Comparison of ENCODE assay signal across 1 cellular context in the genomic region with DNA sequence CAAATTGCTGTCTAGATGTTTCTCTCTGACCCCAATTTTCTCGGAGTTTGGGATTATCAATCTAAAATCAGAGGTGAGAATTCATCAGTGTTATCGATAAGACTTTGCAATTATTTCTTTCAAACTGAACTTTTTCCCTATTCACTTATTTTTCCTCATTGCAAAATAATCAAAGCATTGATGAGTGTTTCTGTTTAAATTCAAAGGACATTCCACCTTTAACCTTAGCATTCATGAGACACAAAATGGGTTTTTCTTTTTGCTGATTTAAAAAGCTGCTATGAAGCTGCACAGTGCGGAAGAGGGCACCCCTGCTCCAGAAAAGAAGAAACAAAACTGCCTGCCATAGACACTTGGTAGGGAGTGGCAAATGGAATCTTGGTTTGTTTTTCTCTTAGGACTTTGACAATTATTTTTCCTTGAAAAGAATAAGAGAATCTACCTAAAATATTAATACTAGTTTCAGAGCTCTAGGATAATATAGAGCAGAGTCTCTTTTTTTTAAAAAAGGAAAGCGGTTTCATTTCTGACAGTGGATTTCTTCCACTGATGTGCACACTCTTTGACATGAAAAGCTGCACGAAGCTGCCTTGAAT.
TF ChIP-seq lines count a peak whose summit lies in the region.

No MANE protein-coding gene starts in this region.

TF ChIP-seq in A549, 52 proteins besides CTCF, POLR2A, EP300 and RAD21:
- 0 out of 2 replicates have a peak, but pooled peaks have one; percentile 12 for TF ChIP-seq FOSB (CRISPR knock-in tag; IDR thresholded peaks at IDR 0.05)
- peak; percentile 37; the same call in 1 of the 2 replicates for TF ChIP-seq HOXA7 (CRISPR knock-in tag; IDR thresholded peaks at IDR 0.05)
- peak in 1 of 2 experiments; percentile 56; a peak in 2 of 5 replicates for TF ChIP-seq JUN (IDR thresholded peaks at IDR 0.05)
- TF ChIP-seq HMGXB4 (CRISPR knock-in tag; IDR thresholded peaks at IDR 0.05; ENCODE audit: borderline replicate concordance): 0 out of 2 replicates have a peak, but pooled peaks have one; percentile 13
- TF ChIP-seq, protein P1, sequence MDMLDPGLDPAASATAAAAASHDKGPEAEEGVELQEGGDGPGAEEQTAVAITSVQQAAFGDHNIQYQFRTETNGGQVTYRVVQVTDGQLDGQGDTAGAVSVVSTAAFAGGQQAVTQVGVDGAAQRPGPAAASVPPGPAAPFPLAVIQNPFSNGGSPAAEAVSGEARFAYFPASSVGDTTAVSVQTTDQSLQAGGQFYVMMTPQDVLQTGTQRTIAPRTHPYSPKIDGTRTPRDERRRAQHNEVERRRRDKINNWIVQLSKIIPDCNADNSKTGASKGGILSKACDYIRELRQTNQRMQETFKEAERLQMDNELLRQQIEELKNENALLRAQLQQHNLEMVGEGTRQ (IDR thresholded peaks at IDR 0.05): no peak
- TF ChIP-seq RARB (CRISPR knock-in tag; IDR thresholded peaks at IDR 0.05): peak; percentile 58; the same call in 1 of the 2 replicates
- TF ChIP-seq TP53 (CRISPR knock-in tag; IDR thresholded peaks at IDR 0.05): peak; percentile 12; the same call in 1 of the 2 replicates
- TF ChIP-seq, protein P2, sequence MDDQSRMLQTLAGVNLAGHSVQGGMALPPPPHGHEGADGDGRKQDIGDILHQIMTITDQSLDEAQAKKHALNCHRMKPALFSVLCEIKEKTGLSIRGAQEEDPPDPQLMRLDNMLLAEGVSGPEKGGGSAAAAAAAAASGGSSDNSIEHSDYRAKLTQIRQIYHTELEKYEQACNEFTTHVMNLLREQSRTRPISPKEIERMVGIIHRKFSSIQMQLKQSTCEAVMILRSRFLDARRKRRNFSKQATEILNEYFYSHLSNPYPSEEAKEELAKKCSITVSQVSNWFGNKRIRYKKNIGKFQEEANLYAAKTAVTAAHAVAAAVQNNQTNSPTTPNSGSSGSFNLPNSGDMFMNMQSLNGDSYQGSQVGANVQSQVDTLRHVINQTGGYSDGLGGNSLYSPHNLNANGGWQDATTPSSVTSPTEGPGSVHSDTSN (IDR thresholded peaks at IDR 0.05): no peak
